ENCODE assay signal across 26 cellular contexts in the genomic region with DNA sequence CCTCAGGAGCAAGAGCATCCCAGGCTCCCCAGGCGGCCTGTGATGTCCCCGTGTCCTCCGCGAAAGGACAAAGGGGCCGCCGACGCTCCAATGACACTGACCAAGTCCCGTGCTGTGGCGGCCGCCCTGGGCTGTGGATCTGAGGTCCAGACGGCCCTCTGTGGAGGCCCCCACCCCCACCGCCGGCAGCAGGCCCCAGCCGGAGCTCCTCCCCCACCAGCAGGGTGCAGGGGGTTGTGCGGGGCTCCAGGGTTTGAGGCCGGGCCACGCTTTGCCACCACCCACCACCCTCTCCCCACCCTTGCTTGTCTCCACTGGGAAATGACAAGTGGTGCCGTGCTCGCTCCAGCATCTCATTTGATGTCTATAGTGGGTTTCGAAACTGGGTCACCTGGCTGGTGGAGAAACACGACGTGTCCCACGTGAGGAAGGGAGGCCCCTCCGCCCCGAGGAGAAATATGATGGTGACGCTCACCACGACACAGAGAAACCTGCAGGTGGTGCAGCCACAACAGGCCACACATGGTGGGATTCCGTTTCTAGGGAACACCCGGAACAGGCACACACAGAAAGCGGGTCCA.
"Had no signal": no experiment of that assay in that cellular context is flagged by ENCODE, and none has a peak within 500 bp of the region (broad histone marks: within the 10 kb centered on the region; RNA-seq: fewer than 3 reads in every experiment).

No MANE protein-coding gene starts in this region.

- H3K36me3 ChIP-seq: colonic mucosa, suprapubic skin, transverse colon, uterus had no signal

- H3K4me1 ChIP-seq: body of pancreas, colonic mucosa, suprapubic skin, transverse colon, uterus had no signal

- H3K27ac Mint-ChIP-seq: activated CD4-positive, alpha-beta memory T cell treated with anti-CD3 and anti-CD28 coated beads, Interleukin-2, amount 10 ng/mL, durations not matched to agents 7 days and 5 days; activated CD8-positive, alpha-beta memory T cell treated with anti-CD3 and anti-CD28 coated beads, Interleukin-2, amount 10 ng/mL, durations not matched to agents 7 days and 5 days; activated naive CD8-positive, alpha-beta T cell treated with anti-CD3 and anti-CD28 coated beads for 36 hours; activated T-helper 17 cell treated with anti-CD3 and anti-CD28 coated beads, Interleukin-2, amount 50 U/mL, for 72 hours; endodermal cell; progenitor cell of endocrine pancreas; stimulated activated naive CD8-positive, alpha-beta T cell treated with anti-CD3 and anti-CD28 coated beads, Interleukin-15, amount 100 ng/mL, for 72 hours had no signal

- H3K27me3 Mint-ChIP-seq: activated CD4-positive, alpha-beta memory T cell treated with anti-CD3 and anti-CD28 coated beads, Interleukin-2, amount 10 ng/mL, durations not matched to agents 7 days and 5 days; activated CD8-positive, alpha-beta memory T cell treated with anti-CD3 and anti-CD28 coated beads, Interleukin-2, amount 10 ng/mL, durations not matched to agents 7 days and 5 days; activated naive CD8-positive, alpha-beta T cell treated with anti-CD3 and anti-CD28 coated beads for 36 hours; activated T-helper 17 cell treated with anti-CD3 and anti-CD28 coated beads, Interleukin-2, amount 50 U/mL, for 72 hours; naive thymus-derived CD8-positive, alpha-beta T cell; progenitor cell of endocrine pancreas; stimulated activated naive CD8-positive, alpha-beta T cell treated with anti-CD3 and anti-CD28 coated beads, Interleukin-15, amount 100 ng/mL, for 72 hours had no signal

- DNase-seq: activated CD4-positive, alpha-beta memory T cell treated with anti-CD3 and anti-CD28 coated beads, Interleukin-2, amount 10 ng/mL, durations not matched to agents 7 days and 5 days; activated CD4-positive, alpha-beta T cell treated with anti-CD3 and anti-CD28 coated beads for 48 hours; activated CD4-positive, CD25-positive, alpha-beta regulatory T cell; activated CD8-positive, alpha-beta memory T cell treated with anti-CD3 and anti-CD28 coated beads, Interleukin-2, amount 10 ng/mL, durations not matched to agents 7 days and 5 days; activated naive CD4-positive, alpha-beta T cell; activated naive CD8-positive, alpha-beta T cell treated with anti-CD3 and anti-CD28 coated beads for 36 hours; activated T-cell treated with anti-CD3 and anti-CD28 coated beads, Interleukin-2, amount 50 U/mL, for 1 hour; amniotic stem cell; body of pancreas; central memory CD4-positive, alpha-beta T cell; colonic mucosa; endodermal cell; mesendoderm; occipital lobe; small intestine; stimulated activated CD4-positive, alpha-beta T cell treated with anti-CD3 and anti-CD28 coated beads, Interleukin-4, amount 100 ng/mL, for 1 hour; stimulated activated naive CD8-positive, alpha-beta T cell treated with anti-CD3 and anti-CD28 coated beads, Interleukin-15, amount 100 ng/mL, for 72 hours; T-helper 9 cell; transverse colon; uterus had no signal

- H3K4me1 Mint-ChIP-seq: activated T-helper 17 cell treated with anti-CD3 and anti-CD28 coated beads, Interleukin-2, amount 50 U/mL, for 72 hours; endodermal cell had no signal

- H3K4me3 Mint-ChIP-seq: activated CD4-positive, alpha-beta memory T cell treated with anti-CD3 and anti-CD28 coated beads, Interleukin-2, amount 10 ng/mL, durations not matched to agents 7 days and 5 days; activated CD8-positive, alpha-beta memory T cell treated with anti-CD3 and anti-CD28 coated beads, Interleukin-2, amount 10 ng/mL, durations not matched to agents 7 days and 5 days; activated naive CD8-positive, alpha-beta T cell treated with anti-CD3 and anti-CD28 coated beads for 36 hours; activated T-helper 17 cell treated with anti-CD3 and anti-CD28 coated beads, Interleukin-2, amount 50 U/mL, for 72 hours; endodermal cell; naive thymus-derived CD8-positive, alpha-beta T cell; stimulated activated naive CD8-positive, alpha-beta T cell treated with anti-CD3 and anti-CD28 coated beads, Interleukin-15, amount 100 ng/mL, for 72 hours had no signal

- ATAC-seq: activated CD8-positive, alpha-beta memory T cell treated with anti-CD3 and anti-CD28 coated beads, Interleukin-2, amount 10 ng/mL, durations not matched to agents 7 days and 5 days; activated T-helper 17 cell treated with anti-CD3 and anti-CD28 coated beads, Interleukin-2, amount 50 U/mL, for 72 hours; body of pancreas; naive thymus-derived CD8-positive, alpha-beta T cell; right cardiac atrium; stimulated activated naive CD8-positive, alpha-beta T cell treated with anti-CD3 and anti-CD28 coated beads, Interleukin-15, amount 100 ng/mL, for 72 hours had no signal

- H3K27me3 ChIP-seq: body of pancreas, colonic mucosa, suprapubic skin, transverse colon, uterus had no signal

- H3K27ac ChIP-seq: body of pancreas, colonic mucosa, epithelial cell of prostate, suprapubic skin, transverse colon, uterus had no signal

- H3K9me3 ChIP-seq: body of pancreas, colonic mucosa, suprapubic skin, transverse colon, uterus had no signal

- H3K4me3 ChIP-seq: body of pancreas, colonic mucosa, suprapubic skin, transverse colon, uterus had no signal

- H3K9me3 Mint-ChIP-seq: activated naive CD8-positive, alpha-beta T cell treated with anti-CD3 and anti-CD28 coated beads for 36 hours; activated T-helper 17 cell treated with anti-CD3 and anti-CD28 coated beads, Interleukin-2, amount 50 U/mL, for 72 hours; endodermal cell; stimulated activated naive CD8-positive, alpha-beta T cell treated with anti-CD3 and anti-CD28 coated beads, Interleukin-15, amount 100 ng/mL, for 72 hours had no signal

- H3K36me3 Mint-ChIP-seq: activated CD8-positive, alpha-beta memory T cell treated with anti-CD3 and anti-CD28 coated beads, Interleukin-2, amount 10 ng/mL, durations not matched to agents 7 days and 5 days; activated naive CD8-positive, alpha-beta T cell treated with anti-CD3 and anti-CD28 coated beads for 36 hours; naive thymus-derived CD8-positive, alpha-beta T cell had no signal
